9 cellular contexts compared by ENCODE assay signal in genomic region chr16:67001159-67001486, GRCh38. TPM values are rescaled to one million over a fixed set of nuclear protein-coding genes. Genes with fewer than 3 reads are reported as not detected.
DNase-seq lines count a peak whose midpoint lies in the region; ATAC-seq and TF ChIP-seq lines count a peak whose summit lies in the region.
"Had no signal": no experiment of that assay in that cellular context is flagged by ENCODE, and none has a peak within 500 bp of the region (broad histone marks: within the 10 kb centered on the region; RNA-seq: fewer than 3 reads in every experiment).

No MANE protein-coding gene starts in this region.

- H3K9me2 ChIP-seq in MM.1S (replicated peaks; ENCODE audit: insufficient read depth, low read length) = no peaks in the 10 kb centered on the region

- H3K4me3 ChIP-seq in BE2C (ENCODE audit: low read depth, low read length) (peak overlapping the region; percentile 51), MM.1S (ENCODE audit: low read length) (no peak overlapping the region), duodenal mucosa (ENCODE audit: low read depth in 1 of 2, low read length in 2 of 2) (peak overlapping the region; percentile 35 to 59), neutrophil (ENCODE audit: low read depth in 1 of 2, low read length in 1 of 2) (peak overlapping the region; percentile 72 to 77)
- H3K4me3 ChIP-seq: MG63 had no signal

- H3K4me1 ChIP-seq in BE2C = no peaks in the 10 kb centered on the region
- H3K4me1 ChIP-seq in MM.1S (ENCODE audit: low read length) = no peaks in the 10 kb centered on the region
- peaks cover 15 to 19% of the 10 kb centered on the region in 2 donors for H3K4me1 ChIP-seq in duodenal mucosa (ENCODE audit: control insufficient read depth in 1 of 2, insufficient read depth in 2 of 2, low read length in 2 of 2)
- H3K4me1 ChIP-seq in neutrophil (ENCODE audit: control insufficient read depth in 1 of 2, insufficient read depth in 1 of 2, low read depth in 1 of 2, low read length in 1 of 2) = peaks cover 0 to 11% of the 10 kb centered on the region in 2 experiments

- H3K9me3 ChIP-seq in BE2C (no peaks in the 10 kb centered on the region), MM.1S (replicated peaks; ENCODE audit: insufficient read depth, low read length) (no peaks in the 10 kb centered on the region), duodenal mucosa (ENCODE audit: control insufficient read depth in 1 of 2, low read length in 2 of 2) (no peaks in the 10 kb centered on the region), neutrophil (no peaks in the 10 kb centered on the region)
- H3K9me3 ChIP-seq: MG63 had no signal

- H3K4me2 ChIP-seq in MM.1S (ENCODE audit: low read depth, low read length) = peak overlapping the region; percentile 55; the same call in 1 of the 2 replicates

- no peaks in the 10 kb centered on the region for H4K20me1 ChIP-seq in MM.1S (ENCODE audit: insufficient read depth, low read length)

- no peak for ATAC-seq in GM21423 (IDR thresholded peaks at IDR 0.05; ENCODE audit: unreplicated experiment)

- TF ChIP-seq CTCF in BE2C (IDR thresholded peaks at IDR 0.05; ENCODE audit: low read depth, low read length) = no peak
- no peak for TF ChIP-seq CTCF in MM.1S (IDR thresholded peaks at IDR 0.05; ENCODE audit: low read length)
- no peak for TF ChIP-seq CTCF in neutrophil (IDR thresholded peaks at IDR 0.05)

- H3K9ac ChIP-seq in MM.1S (ENCODE audit: low read length) = no peak overlapping the region
- H3K9ac ChIP-seq in duodenal mucosa (ENCODE audit: low read depth in 1 of 2, low read length in 2 of 2) = no peak overlapping the region

- H3K27ac ChIP-seq in MM.1S (ENCODE audit: low read length) (no peak overlapping the region), duodenal mucosa (ENCODE audit: low read depth, low read length) (no peak overlapping the region), neutrophil (no peak overlapping the region)

- no peak overlapping the region for H2AFZ ChIP-seq in MM.1S (ENCODE audit: low read length)

- no peaks in the 10 kb centered on the region for H3K36me3 ChIP-seq in BE2C
- H3K36me3 ChIP-seq in MM.1S (replicated peaks; ENCODE audit: insufficient read depth, low read length) = no peaks in the 10 kb centered on the region
- H3K36me3 ChIP-seq in duodenal mucosa (ENCODE audit: control insufficient read depth in 1 of 2, insufficient read depth in 2 of 2, low read length in 2 of 2) = no peaks in the 10 kb centered on the region
- no peaks in the 10 kb centered on the region for H3K36me3 ChIP-seq in neutrophil
- H3K36me3 ChIP-seq: MG63 had no signal

- no peak for DNase-seq in BE2C
- DNase-seq in MM.1S = no peak
- no peak for DNase-seq in NCI-H1092 (lab: John Stamatoyannopoulos, UW)
- no peak for DNase-seq in LoVo (ENCODE audit: low spot score)
- no peak for DNase-seq in NCI-H1105 treated with DMSO at 0.1 percent for 48 hours (lab: John Stamatoyannopoulos, UW)
- DNase-seq: MG63 had no signal

- H3K27me3 ChIP-seq in BE2C (no peaks in the 10 kb centered on the region), MM.1S (replicated peaks; ENCODE audit: insufficient read depth, low read length) (no peaks in the 10 kb centered on the region; the same call in 1 of the 2 replicates), duodenal mucosa (ENCODE audit: control insufficient read depth in 1 of 2, insufficient read depth in 2 of 2, low read length in 2 of 2) (no peaks in the 10 kb centered on the region), neutrophil (peaks cover 60% of the 10 kb centered on the region)
- H3K27me3 ChIP-seq: MG63 had no signal

- no peaks in the 10 kb centered on the region for H3K79me2 ChIP-seq in MM.1S (ENCODE audit: low read length)

- no peaks in the 10 kb centered on the region for H3F3A ChIP-seq in MM.1S (ENCODE audit: insufficient read depth, low read length)

RNA-seq across cellular contexts. Expression of gene CES4A, which starts 12.7 kb away (rescaled TPM):
- polyA plus RNA-seq in BE2C (2012; ENCODE audit: insufficient read depth, insufficient read length, low read depth) = not detected

RNA-seq across cellular contexts. Expression of gene CBFB, which starts 27.8 kb away (rescaled TPM):
- polyA plus RNA-seq in BE2C (2012; ENCODE audit: insufficient read depth, insufficient read length, low read depth) = 51.0 TPM

RNA-seq across cellular contexts. Expression of gene CES3, which starts 40.1 kb away (rescaled TPM):
- 9.2 TPM for polyA plus RNA-seq in BE2C (2012; ENCODE audit: insufficient read depth, insufficient read length, low read depth)
